In genomic region chr20:33252460-33252859, GRCh38 we compare ENCODE assay signal across 10 cellular contexts. TPM values are rescaled to one million over a fixed set of nuclear protein-coding genes. Genes with fewer than 3 reads are reported as not detected.
"Had no signal": no experiment of that assay in that cellular context is flagged by ENCODE, and none has a peak within 500 bp of the region (broad histone marks: within the 10 kb centered on the region; RNA-seq: fewer than 3 reads in every experiment).

No MANE protein-coding gene starts in this region.

- H3K27ac ChIP-seq: GM23248, KMS-11 had no signal

- H3K4me2 ChIP-seq: KMS-11 had no signal

- H3K9ac ChIP-seq: GM23248, KMS-11 had no signal

- H2AFZ ChIP-seq: GM23248 had no signal

- DNase-seq: GM23248, GOT3, H9, HCEC 1CT, IMR-90, Karpas-422, KBM-7 had no signal

- H3K4me3 ChIP-seq: GM23248 had no signal

RNA-seq across cellular contexts. Expression of gene BPIFA1, which starts 16.7 kb away (rescaled TPM):
- total RNA-seq: GM23248, H4, H9, HT-29, IMR-90 had no signal
- polyA plus RNA-seq: GM23248, IMR-90 had no signal

RNA-seq across cellular contexts. Expression of gene BPIFB1, which starts 30.6 kb away (rescaled TPM):
- total RNA-seq: GM23248, H9, HT-29, IMR-90 had no signal
- polyA plus RNA-seq: GM23248, IMR-90 had no signal

RNA-seq across cellular contexts. Expression of gene BPIFA3, which starts 35.3 kb away (rescaled TPM):
- total RNA-seq: GM23248, H4, H9, HT-29, IMR-90 had no signal
- polyA plus RNA-seq: GM23248, IMR-90 had no signal
